1 cellular context compared by ENCODE assay signal in genomic region chr11:89498845-89499448, GRCh38.
TF ChIP-seq lines count a peak whose summit lies in the region.

No MANE protein-coding gene starts in this region.

TF ChIP-seq in H1, 55 proteins besides CTCF, POLR2A, EP300 and RAD21 (continued from another document):
- TF ChIP-seq BRCA1 (IDR thresholded peaks at IDR 0.05; ENCODE audit: low read depth, low read length) = no peak
- TF ChIP-seq KDM5A (IDR thresholded peaks at IDR 0.05; ENCODE audit: low read length) = no peak
- no peak for TF ChIP-seq POU5F1 (IDR thresholded peaks at IDR 0.05; ENCODE audit: low read depth, low read length)
- no peak for TF ChIP-seq TBP (IDR thresholded peaks at IDR 0.05; ENCODE audit: low read depth, low read length)
- TF ChIP-seq RNF2 (IDR thresholded peaks at IDR 0.05; ENCODE audit: borderline replicate concordance, low read depth, low read length, missing control alignments, poor library complexity, severe bottlenecking) = no peak
